In genomic region chr4:53990641-53991040, GRCh38 we compare ENCODE assay signal across 3 cellular contexts.
A peak's percentile ranks its signal among the peaks of the same experiment; 100 is the strongest.
TF ChIP-seq lines count a peak whose summit lies in the region.

No MANE protein-coding gene starts in this region.

TF ChIP-seq in IMR-90, 13 proteins besides CTCF, POLR2A, EP300 and RAD21:
- TF ChIP-seq CEBPB (IDR thresholded peaks at IDR 0.05; ENCODE audit: low read depth, low read length), result no peak
- TF ChIP-seq SMC3 (IDR thresholded peaks at IDR 0.05; ENCODE audit: low read depth, low read length), result no peak
- TF ChIP-seq FOS (IDR thresholded peaks at IDR 0.05; ENCODE audit: low read depth, low read length), result no peak
- TF ChIP-seq NFE2L2 (IDR thresholded peaks at IDR 0.05; ENCODE audit: low read depth, low read length), result no peak
- no peak for TF ChIP-seq USF2 (IDR thresholded peaks at IDR 0.05; ENCODE audit: low read depth, low read length)
- TF ChIP-seq MAFK (IDR thresholded peaks at IDR 0.05; ENCODE audit: low read depth, low read length), result no peak
- no peak for TF ChIP-seq CHD1 (IDR thresholded peaks at IDR 0.05; ENCODE audit: low read depth, low read length)
- no peak for TF ChIP-seq MXI1 (IDR thresholded peaks at IDR 0.05; ENCODE audit: borderline replicate concordance, low read depth, low read length)
- no peak for TF ChIP-seq ELK1 (IDR thresholded peaks at IDR 0.05; ENCODE audit: borderline replicate concordance, low read depth, low read length)
- no peak for TF ChIP-seq RCOR1 (IDR thresholded peaks at IDR 0.05; ENCODE audit: insufficient replicate concordance, low read length)
- TF ChIP-seq RFX5 (IDR thresholded peaks at IDR 0.05; ENCODE audit: low read depth, low read length), result no peak

TF ChIP-seq in K562, 482 proteins besides CTCF, POLR2A, EP300 and RAD21:
- TF ChIP-seq RBM15 (IDR thresholded peaks at IDR 0.05; ENCODE audit: insufficient read depth, low read length) (no peak), ZNF23 (CRISPR knock-in tag; IDR thresholded peaks at IDR 0.05) (no peak), ETV1 (tag; conservative IDR thresholded peaks at IDR 0.05; ENCODE audit: low read depth) (no peak), EP400 (IDR thresholded peaks at IDR 0.05) (no peak), EGR1 (conservative IDR thresholded peaks at IDR 0.05) (0 out of 2 replicates have a peak, but pooled peaks have one; percentile 15), BRD4 (IDR thresholded peaks at IDR 0.05) (no peak)

TF ChIP-seq in endothelial cell of umbilical vein, 7 proteins besides CTCF, POLR2A, EP300 and RAD21:
- no peak for TF ChIP-seq MAX (IDR thresholded peaks at IDR 0.05; ENCODE audit: insufficient read depth, insufficient read length)
- TF ChIP-seq GATA2 (IDR thresholded peaks at IDR 0.05; ENCODE audit: insufficient read depth, insufficient read length, low read depth, low read length), result no peak
- no peak for TF ChIP-seq POLR2AphosphoS5 (IDR thresholded peaks at IDR 0.05; ENCODE audit: insufficient read depth, low read depth, low read length)
- no peak for TF ChIP-seq FOS (IDR thresholded peaks at IDR 0.05; ENCODE audit: borderline replicate concordance, insufficient read depth, low read length)
- no peak for TF ChIP-seq EZH2 (IDR thresholded peaks at IDR 0.05; ENCODE audit: borderline replicate concordance, low read depth, low read length, severe bottlenecking)
- no peak for TF ChIP-seq MYC (IDR thresholded peaks at IDR 0.05; ENCODE audit: low read depth, low read length)
- no peak for TF ChIP-seq JUN (IDR thresholded peaks at IDR 0.05; ENCODE audit: borderline replicate concordance, insufficient read depth, insufficient read length, low read depth)
